11 cellular contexts compared by ENCODE assay signal in the genomic region with DNA sequence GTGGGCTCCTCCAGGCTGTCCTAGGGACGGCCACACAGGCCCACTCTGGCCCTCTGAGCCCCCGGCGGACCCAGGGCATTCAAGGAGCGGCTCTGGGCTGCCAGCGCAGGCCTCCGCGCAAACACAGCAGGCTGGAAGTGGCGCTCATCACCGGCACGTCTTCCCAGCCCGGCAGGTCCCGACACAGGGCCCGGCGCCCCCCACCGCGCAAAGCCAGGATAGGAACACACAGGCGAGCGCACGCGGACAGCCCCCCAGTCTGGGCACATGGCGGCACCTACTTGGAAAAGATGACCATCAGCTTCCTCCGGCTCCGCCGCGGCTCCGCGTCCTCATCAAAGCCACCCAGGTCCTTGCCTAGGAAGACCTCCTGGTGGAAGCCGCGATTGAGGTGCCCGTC. TPM values are rescaled to one million over a fixed set of nuclear protein-coding genes. Genes with fewer than 3 reads are reported as not detected.
"Had no signal": no experiment of that assay in that cellular context is flagged by ENCODE, and none has a peak within 500 bp of the region (broad histone marks: within the 10 kb centered on the region; RNA-seq: fewer than 3 reads in every experiment).

No MANE protein-coding gene starts in this region.

- H3K27ac ChIP-seq: GM23248, HL-60, KMS-11 had no signal

- H3K9me3 ChIP-seq: HAP-1 had no signal

- H3K4me2 ChIP-seq: KMS-11 had no signal

- H3K9me3 Mint-ChIP-seq: HFFc6 had no signal

- DNase-seq: GM23248, GOT3, H7, HFFc6, IMR-90, KBM-7 had no signal

- H3K4me3 ChIP-seq: GM23248, HAP-1 had no signal

- H3K9ac ChIP-seq: GM23248, KMS-11 had no signal

- H3K4me3 Mint-ChIP-seq: HFFc6 had no signal

- H3K27ac Mint-ChIP-seq: HFFc6 had no signal

- H2AFZ ChIP-seq: GM23248 had no signal

RNA-seq across cellular contexts. Expression of a gene that starts 14.2 kb away (rescaled TPM):
- total RNA-seq: GM23248, H4, IMR-90 had no signal
- polyA plus RNA-seq: GM23248 had no signal

RNA-seq across cellular contexts. Expression of a gene that starts 18.3 kb away (rescaled TPM):
- total RNA-seq: H4 had no signal

RNA-seq across cellular contexts. Expression of a gene that starts 21.8 kb away (rescaled TPM):
- total RNA-seq: GM23248, H4, H7, HFFc6, HT1080 had no signal
- polyA plus RNA-seq: GM23248 had no signal
